1 cellular context compared by ENCODE assay signal in the genomic region with DNA sequence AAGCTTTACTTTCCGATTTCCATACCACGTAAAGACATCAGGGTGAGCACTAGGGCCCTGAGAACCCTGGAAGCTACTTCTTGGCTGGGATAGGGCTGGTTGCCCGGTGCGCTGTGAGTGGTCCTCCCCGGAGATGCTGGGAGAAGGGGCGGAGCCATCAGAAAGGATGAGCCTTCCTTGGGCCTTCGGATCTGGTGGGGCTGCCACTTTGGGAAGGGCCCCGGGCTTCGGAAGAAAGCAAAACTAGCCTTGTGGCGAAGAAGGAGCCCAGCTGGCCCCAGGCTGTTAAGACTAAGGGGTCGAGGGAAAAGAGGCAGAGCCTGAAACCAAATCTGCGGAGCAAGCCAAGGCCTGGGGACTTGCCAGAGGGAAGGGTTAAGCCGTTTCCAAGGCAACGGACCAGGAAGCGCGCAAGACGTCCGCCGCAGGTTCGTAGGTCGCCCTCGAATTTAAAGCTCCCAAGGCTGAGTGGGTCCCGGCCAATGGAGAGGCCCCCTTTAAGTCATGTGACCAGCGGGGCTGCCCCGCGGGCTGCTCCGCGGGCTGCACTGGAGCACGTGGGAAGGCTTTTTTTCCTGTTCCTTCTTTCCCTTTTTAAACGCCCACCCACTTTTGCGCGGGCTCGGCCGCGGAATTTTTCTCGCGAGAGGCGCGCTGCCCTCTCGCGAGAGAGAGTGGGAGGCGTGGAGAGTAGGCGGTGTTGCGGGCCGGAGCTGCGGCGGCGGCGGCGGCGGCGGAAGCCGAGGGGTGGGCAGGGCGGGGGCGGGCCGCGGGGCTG.
TF ChIP-seq lines count a peak whose summit lies in the region.

No MANE protein-coding gene starts in this region.

TF ChIP-seq in K562, 482 proteins besides CTCF, POLR2A, EP300 and RAD21 (continued from another document and continues in another):
- TF ChIP-seq, protein P1, sequence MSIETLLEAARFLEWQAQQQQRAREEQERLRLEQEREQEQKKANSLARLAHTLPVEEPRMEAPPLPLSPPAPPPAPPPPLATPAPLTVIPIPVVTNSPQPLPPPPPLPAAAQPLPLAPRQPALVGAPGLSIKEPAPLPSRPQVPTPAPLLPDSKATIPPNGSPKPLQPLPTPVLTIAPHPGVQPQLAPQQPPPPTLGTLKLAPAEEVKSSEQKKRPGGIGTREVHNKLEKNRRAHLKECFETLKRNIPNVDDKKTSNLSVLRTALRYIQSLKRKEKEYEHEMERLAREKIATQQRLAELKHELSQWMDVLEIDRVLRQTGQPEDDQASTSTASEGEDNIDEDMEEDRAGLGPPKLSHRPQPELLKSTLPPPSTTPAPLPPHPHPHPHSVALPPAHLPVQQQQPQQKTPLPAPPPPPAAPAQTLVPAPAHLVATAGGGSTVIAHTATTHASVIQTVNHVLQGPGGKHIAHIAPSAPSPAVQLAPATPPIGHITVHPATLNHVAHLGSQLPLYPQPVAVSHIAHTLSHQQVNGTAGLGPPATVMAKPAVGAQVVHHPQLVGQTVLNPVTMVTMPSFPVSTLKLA (conservative IDR thresholded peaks at IDR 0.05), result peak; percentile 84 to 90
- TF ChIP-seq CBX2 (IDR thresholded peaks at IDR 0.05; ENCODE audit: insufficient read depth, low read length, poor library complexity, severe bottlenecking) (no peak), NELFE (IDR thresholded peaks at IDR 0.05; ENCODE audit: insufficient read depth, insufficient read length) (no peak), FOXA1 (IDR thresholded peaks at IDR 0.05; ENCODE audit: borderline replicate concordance) (no peak), SMARCA4 (IDR thresholded peaks at IDR 0.05) (no peak), MECOM (CRISPR knock-in tag; IDR thresholded peaks at IDR 0.05) (no peak), HMG20A (CRISPR knock-in tag; conservative IDR thresholded peaks at IDR 0.05) (no peak), SAFB (IDR thresholded peaks at IDR 0.05; ENCODE audit: borderline replicate concordance, low read depth, low read length) (no peak), PHF21A (IDR thresholded peaks at IDR 0.05; ENCODE audit: borderline replicate concordance, low read depth) (no peak), SLC30A9 (CRISPR knock-in tag; IDR thresholded peaks at IDR 0.05) (no peak), ZBTB49 (CRISPR knock-in tag; IDR thresholded peaks at IDR 0.05; ENCODE audit: borderline replicate concordance) (no peak), ZNF766 (CRISPR knock-in tag; conservative IDR thresholded peaks at IDR 0.05) (no peak), JUND (IDR thresholded peaks at IDR 0.05; ENCODE audit: borderline replicate concordance, low read depth, low read length) (0 out of 2 replicates have a peak, but pooled peaks have one; percentile 4), JUND (tag; IDR thresholded peaks at IDR 0.05; ENCODE audit: borderline replicate concordance, low read depth, low read length) (no peak; the same call in 2 of the 3 replicates), HCFC1 (IDR thresholded peaks at IDR 0.05; ENCODE audit: low read depth, low read length) (no peak), PHB2 (IDR thresholded peaks at IDR 0.05; ENCODE audit: low read depth) (no peak), FOS (IDR thresholded peaks at IDR 0.05; ENCODE audit: extremely low read depth, insufficient read length) (no peak), ZFP36 (IDR thresholded peaks at IDR 0.05; ENCODE audit: low read depth, low read length, partially characterized antibody) (no peak), FOXO4 (CRISPR knock-in tag; IDR thresholded peaks at IDR 0.05) (no peak), TAF1 (IDR thresholded peaks at IDR 0.05; ENCODE audit: control insufficient read depth, extremely low read depth, insufficient read depth, low read length, severe bottlenecking) (no peak), SAFB2 (IDR thresholded peaks at IDR 0.05; ENCODE audit: borderline replicate concordance, low read depth, low read length, severe bottlenecking) (no peak), L3MBTL2 (IDR thresholded peaks at IDR 0.05) (peak; percentile 99), CXXC5 (CRISPR knock-in tag; IDR thresholded peaks at IDR 0.05) (peak; percentile 86), POLR3A (IDR thresholded peaks at IDR 0.05; ENCODE audit: borderline replicate concordance, extremely low read depth, insufficient read depth, insufficient read length) (no peak), HDGF (IDR thresholded peaks at IDR 0.05) (no peak), SETDB1 (IDR thresholded peaks at IDR 0.05; ENCODE audit: low read length) (no peak), ZNF318 (IDR thresholded peaks at IDR 0.05; ENCODE audit: borderline replicate concordance in 1 of 2, low read depth in 1 of 2) (no peak), ZNF395 (CRISPR knock-in tag; IDR thresholded peaks at IDR 0.05) (peak; percentile 68; the same call in 1 of the 2 replicates), TAF15 (IDR thresholded peaks at IDR 0.05; ENCODE audit: low read depth, low read length) (no peak), SRSF3 (IDR thresholded peaks at IDR 0.05; ENCODE audit: insufficient read depth, low read length) (no peak), IFI16 (CRISPR knock-in tag; IDR thresholded peaks at IDR 0.05) (no peak), SAP30 (IDR thresholded peaks at IDR 0.05; ENCODE audit: borderline replicate concordance, insufficient read depth, low read depth, low read length, poor library complexity, severe bottlenecking) (no peak)
- TF ChIP-seq, protein P2, sequence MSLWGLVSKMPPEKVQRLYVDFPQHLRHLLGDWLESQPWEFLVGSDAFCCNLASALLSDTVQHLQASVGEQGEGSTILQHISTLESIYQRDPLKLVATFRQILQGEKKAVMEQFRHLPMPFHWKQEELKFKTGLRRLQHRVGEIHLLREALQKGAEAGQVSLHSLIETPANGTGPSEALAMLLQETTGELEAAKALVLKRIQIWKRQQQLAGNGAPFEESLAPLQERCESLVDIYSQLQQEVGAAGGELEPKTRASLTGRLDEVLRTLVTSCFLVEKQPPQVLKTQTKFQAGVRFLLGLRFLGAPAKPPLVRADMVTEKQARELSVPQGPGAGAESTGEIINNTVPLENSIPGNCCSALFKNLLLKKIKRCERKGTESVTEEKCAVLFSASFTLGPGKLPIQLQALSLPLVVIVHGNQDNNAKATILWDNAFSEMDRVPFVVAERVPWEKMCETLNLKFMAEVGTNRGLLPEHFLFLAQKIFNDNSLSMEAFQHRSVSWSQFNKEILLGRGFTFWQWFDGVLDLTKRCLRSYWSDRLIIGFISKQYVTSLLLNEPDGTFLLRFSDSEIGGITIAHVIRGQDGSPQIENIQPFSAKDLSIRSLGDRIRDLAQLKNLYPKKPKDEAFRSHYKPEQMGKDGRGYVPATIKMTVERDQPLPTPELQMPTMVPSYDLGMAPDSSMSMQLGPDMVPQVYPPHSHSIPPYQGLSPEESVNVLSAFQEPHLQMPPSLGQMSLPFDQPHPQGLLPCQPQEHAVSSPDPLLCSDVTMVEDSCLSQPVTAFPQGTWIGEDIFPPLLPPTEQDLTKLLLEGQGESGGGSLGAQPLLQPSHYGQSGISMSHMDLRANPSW (CRISPR knock-in tag; IDR thresholded peaks at IDR 0.05), result no peak
- TF ChIP-seq, protein P3, sequence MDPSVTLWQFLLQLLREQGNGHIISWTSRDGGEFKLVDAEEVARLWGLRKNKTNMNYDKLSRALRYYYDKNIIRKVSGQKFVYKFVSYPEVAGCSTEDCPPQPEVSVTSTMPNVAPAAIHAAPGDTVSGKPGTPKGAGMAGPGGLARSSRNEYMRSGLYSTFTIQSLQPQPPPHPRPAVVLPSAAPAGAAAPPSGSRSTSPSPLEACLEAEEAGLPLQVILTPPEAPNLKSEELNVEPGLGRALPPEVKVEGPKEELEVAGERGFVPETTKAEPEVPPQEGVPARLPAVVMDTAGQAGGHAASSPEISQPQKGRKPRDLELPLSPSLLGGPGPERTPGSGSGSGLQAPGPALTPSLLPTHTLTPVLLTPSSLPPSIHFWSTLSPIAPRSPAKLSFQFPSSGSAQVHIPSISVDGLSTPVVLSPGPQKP (CRISPR knock-in tag; IDR thresholded peaks at IDR 0.05), result no peak
- TF ChIP-seq, protein P4, sequence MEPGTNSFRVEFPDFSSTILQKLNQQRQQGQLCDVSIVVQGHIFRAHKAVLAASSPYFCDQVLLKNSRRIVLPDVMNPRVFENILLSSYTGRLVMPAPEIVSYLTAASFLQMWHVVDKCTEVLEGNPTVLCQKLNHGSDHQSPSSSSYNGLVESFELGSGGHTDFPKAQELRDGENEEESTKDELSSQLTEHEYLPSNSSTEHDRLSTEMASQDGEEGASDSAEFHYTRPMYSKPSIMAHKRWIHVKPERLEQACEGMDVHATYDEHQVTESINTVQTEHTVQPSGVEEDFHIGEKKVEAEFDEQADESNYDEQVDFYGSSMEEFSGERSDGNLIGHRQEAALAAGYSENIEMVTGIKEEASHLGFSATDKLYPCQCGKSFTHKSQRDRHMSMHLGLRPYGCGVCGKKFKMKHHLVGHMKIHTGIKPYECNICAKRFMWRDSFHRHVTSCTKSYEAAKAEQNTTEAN (CRISPR knock-in tag; IDR thresholded peaks at IDR 0.05), result no peak
